In genomic region chr10:2207246-2207922, GRCh38 we compare ENCODE assay signal across 18 cellular contexts.
DNase-seq lines count a peak whose midpoint lies in the region; ATAC-seq and TF ChIP-seq lines count a peak whose summit lies in the region.
"Had no signal": no experiment of that assay in that cellular context is flagged by ENCODE, and none has a peak within 500 bp of the region (broad histone marks: within the 10 kb centered on the region; RNA-seq: fewer than 3 reads in every experiment).

No MANE protein-coding gene starts in this region.

- 68 to 73% methylated on average over 19 to 27 of the region's 27 CpGs for WGBS in testis, 2 donors

- no peaks in the 10 kb centered on the region for H3K27me3 ChIP-seq in testis
- H3K27me3 ChIP-seq: BE2C had no signal

- peaks cover 3% of the 10 kb centered on the region for H3K4me1 Mint-ChIP-seq in chondrocyte (ENCODE audit: low read depth)
- H3K4me1 Mint-ChIP-seq: CD4-positive, CD25-positive, alpha-beta regulatory T cell; CD8-positive, alpha-beta memory T cell had no signal

- H3K36me3 ChIP-seq in testis (ENCODE audit: low read depth, missing control alignments), result no peaks in the 10 kb centered on the region
- H3K36me3 ChIP-seq: BE2C, HAP-1 had no signal

- H3K4me3 ChIP-seq in testis, result peak overlapping the region; percentile 20 to 49
- H3K4me3 ChIP-seq: HAP-1 had no signal

- DNase-seq in Daoy (ENCODE audit: low read depth) (peak; percentile 88), RPMI8226 (peak; percentile 35), chondrocyte (ENCODE audit: low spot score) (peak; percentile 66), testis (peak; percentile 77), kidney tubule cell (ENCODE audit: low spot score) (no peak), NCI-H1694 (lab: John Stamatoyannopoulos, UW) (no peak)
- DNase-seq: ACHN; BE2C; C1 segment of cervical spinal cord; CD4-positive, CD25-positive, alpha-beta regulatory T cell; CD8-positive, alpha-beta memory T cell; COR-L47; DMS 273 treated with DMSO at 0.1 percent for 48 hours; DMS79; GF-D8 had no signal

- H3K4me1 ChIP-seq in testis, result no peaks in the 10 kb centered on the region
- H3K4me1 ChIP-seq: BE2C, HAP-1 had no signal

- H3K27ac ChIP-seq in testis, result no peak overlapping the region
- H3K27ac ChIP-seq: HL-60 had no signal

- H3K9me3 ChIP-seq in testis, result no peaks in the 10 kb centered on the region
- H3K9me3 ChIP-seq: BE2C had no signal

- no peak overlapping the region for H3K27ac Mint-ChIP-seq in chondrocyte (ENCODE audit: unreplicated experiment)
- H3K27ac Mint-ChIP-seq: CD4-positive, CD25-positive, alpha-beta regulatory T cell; CD8-positive, alpha-beta memory T cell had no signal

- no peak overlapping the region for H3K4me3 Mint-ChIP-seq in chondrocyte (ENCODE audit: unreplicated experiment)
- H3K4me3 Mint-ChIP-seq: CD4-positive, CD25-positive, alpha-beta regulatory T cell; CD8-positive, alpha-beta memory T cell had no signal

- no peak for TF ChIP-seq POLR2A in testis (IDR thresholded peaks at IDR 0.05)

- intact Hi-C loops in testis (cut with DNase I; ENCODE audit: low total_unique reads), result no loop called here

- TF ChIP-seq CTCF in chondrocyte (IDR thresholded peaks at IDR 0.05) (no peak), testis (IDR thresholded peaks at IDR 0.05) (no peak)

- no peaks in the 10 kb centered on the region for H3K9me3 Mint-ChIP-seq in chondrocyte (ENCODE audit: low read depth)

- ATAC-seq in GM19452 (IDR thresholded peaks at IDR 0.05; ENCODE audit: unreplicated experiment), result no peak

- H3K27me3 Mint-ChIP-seq in chondrocyte (ENCODE audit: low read depth), result no peaks in the 10 kb centered on the region

- no peaks in the 10 kb centered on the region for H3K36me3 Mint-ChIP-seq in chondrocyte (ENCODE audit: low read depth)
- H3K36me3 Mint-ChIP-seq: CD4-positive, CD25-positive, alpha-beta regulatory T cell; CD8-positive, alpha-beta memory T cell had no signal

Comparison
In these comparisons a context has a peak if more than half of its experiments do, and no peak if none do; other contexts are left out.
1. DNase-seq: peak in Daoy (single experiment), RPMI8226 (single experiment), chondrocyte (single experiment) and testis (single experiment); none in kidney tubule cell (single experiment) and NCI-H1694 (single experiment).